In the genomic region with DNA sequence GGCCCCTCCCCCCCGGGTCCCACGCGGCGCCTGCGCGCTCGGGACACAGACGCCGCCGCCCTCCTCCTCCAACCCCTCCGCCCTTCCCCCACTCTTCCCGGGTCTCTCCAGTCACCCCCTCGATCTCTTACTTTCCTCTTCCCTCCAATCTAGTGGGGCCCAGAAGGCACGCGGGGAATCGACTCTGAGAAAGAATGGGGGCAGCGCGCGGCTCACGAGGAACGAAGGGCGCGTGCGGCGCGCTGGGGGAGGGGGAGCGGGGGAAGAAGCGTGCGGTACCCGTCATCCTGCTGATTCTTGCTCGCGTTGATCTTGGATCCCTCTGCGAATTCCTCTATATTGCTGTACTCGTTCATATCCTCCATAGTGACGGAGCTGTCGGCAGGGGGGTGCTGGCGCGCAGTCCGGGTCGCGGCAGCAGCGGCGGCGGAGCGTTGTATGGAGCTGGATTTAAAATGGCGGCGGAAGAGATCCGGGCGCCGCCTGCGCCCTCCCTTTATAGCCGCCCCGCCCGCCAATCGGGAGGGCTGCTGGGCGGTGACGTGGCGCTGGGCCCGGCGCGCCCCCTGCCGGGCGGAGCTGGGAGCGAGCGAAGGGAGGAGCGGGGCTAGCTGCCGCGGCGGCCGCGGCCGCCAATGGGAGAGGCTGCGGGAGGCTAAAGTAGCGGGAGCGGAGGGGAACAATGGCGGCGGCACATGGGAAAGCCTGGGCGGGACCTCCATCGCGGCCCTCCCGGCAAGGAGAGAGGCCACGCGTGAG, we compare ENCODE assay signal across 8 cellular contexts. TPM values are rescaled to one million over a fixed set of nuclear protein-coding genes. Genes with fewer than 3 reads are reported as not detected.
DNase-seq lines count a peak whose midpoint lies in the region; ATAC-seq and TF ChIP-seq lines count a peak whose summit lies in the region.

No MANE protein-coding gene starts in this region.

- TF ChIP-seq POLR2A in breast epithelium (IDR thresholded peaks at IDR 0.05), result peak; percentile 71

- ATAC-seq in GM18873 (IDR thresholded peaks at IDR 0.05; ENCODE audit: low FRiP score, unreplicated experiment) (peak; percentile 44), HG03135 (IDR thresholded peaks at IDR 0.05; ENCODE audit: unreplicated experiment) (peak; percentile 52)

- TF ChIP-seq CTCF in VCaP (conservative IDR thresholded peaks at IDR 0.05) (peak; percentile 100), breast epithelium (IDR thresholded peaks at IDR 0.05) (peak in 2 of 3 donors; percentile 77 to 92)

- DNase-seq in AG08395 (ENCODE audit: low spot score) (peak; percentile 95), NCI-H2171 treated with DMSO at 0.1 percent for 48 hours (lab: John Stamatoyannopoulos, UW) (peak; percentile 76), breast epithelium (ENCODE audit: low spot score in 2 of 2) (peak; percentile 89 to 93), inferior parietal cortex (ENCODE audit: extremely low spot score) (peak; percentile 93)
- peak; percentile 85 to 86 for DNase-seq in stimulated activated CD4-positive, alpha-beta T cell treated with anti-CD3 and anti-CD28 coated beads, Interleukin-12 subunit alpha, Interleukin-12 subunit beta, amount 100 ng/mL, for 24 hours (ENCODE audit: low read depth in 2 of 2)

- peak overlapping the region; percentile 71 to 97 (median 96) for H3K4me3 ChIP-seq in breast epithelium

- H3K4me1 ChIP-seq in breast epithelium, result peaks cover 0 to 3% of the 10 kb centered on the region in 2 donors

- no peaks in the 10 kb centered on the region for H3K9me3 ChIP-seq in breast epithelium

- intact Hi-C loops in breast epithelium (cut with DNase I; ENCODE audit: low total_unique reads), result loop anchor here (1.0 kb wide), 1 partner anchor 55 kb away; no protein-coding TSS in a partner anchor

- peak overlapping the region; percentile 99 for H3K27ac ChIP-seq in VCaP
- peak overlapping the region; percentile 94 to 99 for H3K27ac ChIP-seq in breast epithelium

- H3K36me3 ChIP-seq in breast epithelium, result no peaks in the 10 kb centered on the region

- H3K27me3 ChIP-seq in breast epithelium, result no peaks in the 10 kb centered on the region

RNA-seq across cellular contexts. Expression of a gene that starts 1.1 kb away (rescaled TPM):
- 100 to 1,000 TPM; 116 to 253 (median 211) TPM for total RNA-seq in breast epithelium

RNA-seq across cellular contexts. Expression of a gene that starts 1.2 kb away (rescaled TPM):
- total RNA-seq in breast epithelium, result 10 to 100 TPM; 19.2 to 30.8 (median 29.7) TPM

RNA-seq across cellular contexts. Expression of a gene that starts 55.4 kb away (rescaled TPM):
- 100 to 1,000 TPM in 2 of 3 donors, 10 to 100 TPM in 1; 85.1 to 130 (median 122) TPM for total RNA-seq in breast epithelium

Comparison
In these comparisons a context has a peak if more than half of its experiments do, and no peak if none do; other contexts are left out.
1. Peak in every context shown above with its lines: DNase-seq, ATAC-seq, H3K4me3 ChIP-seq and H3K27ac ChIP-seq.